Comparison of ENCODE assay signal across 22 cellular contexts in genomic region chr15:86570738-86571137, GRCh38.
"Had no signal": no experiment of that assay in that cellular context is flagged by ENCODE, and none has a peak within 500 bp of the region (broad histone marks: within the 10 kb centered on the region; RNA-seq: fewer than 3 reads in every experiment).

No MANE protein-coding gene starts in this region.

- H2AFZ ChIP-seq: parathyroid adenoma had no signal

- H3K79me2 ChIP-seq: parathyroid adenoma had no signal

- H3K9ac ChIP-seq: parathyroid adenoma had no signal

- H3K4me1 ChIP-seq: left lung, parathyroid adenoma, prostate gland, sigmoid colon, testis, transverse colon had no signal

- H3K27me3 ChIP-seq: left lung, testis, transverse colon had no signal

- FAIRE-seq: endothelial cell of umbilical vein, frontal cortex, urothelium cell line had no signal

- H3K27ac ChIP-seq: coronary artery, left lung, parathyroid adenoma, prostate gland, sigmoid colon, skin epidermis, testis, transverse colon had no signal

- ATAC-seq: left lung; stimulated activated naive B cell treated with anti-CD40 and anti-IgM and Interleukin-4, amounts not matched to agents 10 μg/mL and 1 μg/mL and 100 μg/mL, for 72 hours; stimulated activated naive CD8-positive, alpha-beta T cell treated with anti-CD3 and anti-CD28 coated beads, Interleukin-15, amount 100 ng/mL, for 72 hours had no signal

- H3K4me3 ChIP-seq: coronary artery, left lung, prostate gland, sigmoid colon, skin epidermis, testis, transverse colon had no signal

- DNase-seq: effector CD4-positive, alpha-beta T cell; endodermal cell; erythroblast; islet precursor cell; left lung; mesendoderm; naive B cell; retina; sigmoid colon; stimulated activated CD4-positive, alpha-beta T cell treated with anti-CD3 and anti-CD28 coated beads, Interleukin-2, amount 100 ng/mL, for 24 hours; stimulated activated CD4-positive, alpha-beta T cell treated with anti-CD3 and anti-CD28 coated beads, Interleukin-4, amount 100 ng/mL, for 4 hours; stimulated activated naive B cell treated with anti-CD40 and anti-IgM and Interleukin-4, amounts not matched to agents 10 μg/mL and 1 μg/mL and 100 μg/mL, for 72 hours; stimulated activated naive CD8-positive, alpha-beta T cell treated with anti-CD3 and anti-CD28 coated beads, Interleukin-15, amount 100 ng/mL, for 72 hours; testis; transverse colon had no signal

- H3K36me3 ChIP-seq: left lung, prostate gland, sigmoid colon, transverse colon had no signal

- H3K9me3 ChIP-seq: prostate gland, sigmoid colon, testis, transverse colon had no signal
